15 cellular contexts compared by ENCODE assay signal in the genomic region with DNA sequence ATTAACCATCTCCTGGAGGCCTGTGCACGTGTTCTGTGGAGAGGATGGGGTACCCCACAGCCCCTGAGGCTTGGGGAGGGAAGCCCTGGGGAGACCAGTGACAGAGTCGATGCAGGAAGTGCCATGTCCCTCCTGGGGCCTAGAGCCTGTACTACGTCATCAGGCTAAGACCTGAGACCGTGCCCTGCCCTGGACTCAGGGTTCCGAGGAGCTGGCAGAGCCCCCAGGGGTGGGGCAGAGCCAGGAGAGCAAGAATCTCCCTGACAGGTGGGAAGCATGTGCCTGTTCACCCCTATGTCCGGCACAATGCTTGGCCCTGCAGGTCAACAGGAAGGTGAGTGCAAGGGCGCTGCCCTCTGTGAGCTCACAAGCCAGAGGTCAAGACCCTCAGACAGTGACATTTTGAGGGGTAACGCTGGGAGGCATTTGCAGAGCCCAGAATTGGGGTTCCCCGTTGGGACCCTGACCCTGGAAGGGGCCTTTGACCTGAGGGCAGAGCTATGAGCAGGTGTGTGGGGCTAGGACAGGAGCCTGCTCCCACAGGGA.
"Had no signal": no experiment of that assay in that cellular context is flagged by ENCODE, and none has a peak within 500 bp of the region (broad histone marks: within the 10 kb centered on the region; RNA-seq: fewer than 3 reads in every experiment).

No MANE protein-coding gene starts in this region.

- H3K4me1 ChIP-seq: Peyer's patch, SJSA1 had no signal

- FAIRE-seq: astrocyte, K562 had no signal

- H3K36me3 Mint-ChIP-seq: activated CD4-positive, alpha-beta memory T cell treated with anti-CD3 and anti-CD28 coated beads for 36 hours; activated naive CD4-positive, alpha-beta T cell treated with anti-CD3 and anti-CD28 coated beads, Interleukin-2, amount 50 U/mL, for 72 hours had no signal

- DNase-seq: activated B cell treated with CpG ODN at 0.5 μM for 24 hours; activated CD4-positive, alpha-beta T cell treated with anti-CD3 and anti-CD28 coated beads for 1 hour; activated T-cell treated with anti-CD3 and anti-CD28 coated beads, Interleukin-2, amount 50 U/mL, for 4 hours; Kasumi-1; NCI-H187; Right ventricle myocardium superior had no signal

- H3K36me3 ChIP-seq: Peyer's patch, SJSA1 had no signal

- H3K27me3 ChIP-seq: Peyer's patch, SJSA1 had no signal

- H3K4me3 Mint-ChIP-seq: activated B cell treated with CpG ODN at 0.5 μM for 24 hours; activated CD4-positive, alpha-beta memory T cell treated with anti-CD3 and anti-CD28 coated beads for 36 hours; activated CD4-positive, alpha-beta T cell treated with anti-CD3 and anti-CD28 coated beads, Interleukin-2, amount 10 ng/mL, durations not matched to agents 7 days and 5 days; activated T-cell treated with anti-CD3 and anti-CD28 coated beads, Interleukin-2, amount 50 U/mL, for 4 hours; T-helper 1 cell treated with Interleukin-12 subunit alpha and Interleukin-12 subunit beta and Interleukin-4 antibody, amounts not matched to agents 30 μg/mL and 1 μg/mL, for 36 hours had no signal

- H3K27me3 Mint-ChIP-seq: activated B cell treated with CpG ODN at 0.5 μM for 24 hours; activated CD4-positive, alpha-beta T cell treated with anti-CD3 and anti-CD28 coated beads, Interleukin-2, amount 10 ng/mL, durations not matched to agents 7 days and 5 days had no signal

- H3K9me3 ChIP-seq: Peyer's patch, SJSA1 had no signal

- H3K27ac ChIP-seq: Peyer's patch, RWPE1, SJSA1 had no signal

- H3K9me3 Mint-ChIP-seq: activated B cell treated with CpG ODN at 0.5 μM for 24 hours; activated CD4-positive, alpha-beta memory T cell treated with anti-CD3 and anti-CD28 coated beads for 36 hours; activated CD4-positive, alpha-beta T cell treated with anti-CD3 and anti-CD28 coated beads, Interleukin-2, amount 10 ng/mL, durations not matched to agents 7 days and 5 days; activated naive CD4-positive, alpha-beta T cell treated with anti-CD3 and anti-CD28 coated beads, Interleukin-2, amount 50 U/mL, for 72 hours; activated T-cell treated with anti-CD3 and anti-CD28 coated beads, Interleukin-2, amount 50 U/mL, for 4 hours; T-helper 1 cell treated with Interleukin-12 subunit alpha and Interleukin-12 subunit beta and Interleukin-4 antibody, amounts not matched to agents 30 μg/mL and 1 μg/mL, for 36 hours had no signal

- H3K4me1 Mint-ChIP-seq: activated B cell treated with CpG ODN at 0.5 μM for 24 hours; activated CD4-positive, alpha-beta T cell treated with anti-CD3 and anti-CD28 coated beads, Interleukin-2, amount 10 ng/mL, durations not matched to agents 7 days and 5 days had no signal

- H3K4me3 ChIP-seq: K562, Peyer's patch, SJSA1 had no signal

- H3K27ac Mint-ChIP-seq: activated B cell treated with CpG ODN at 0.5 μM for 24 hours; activated CD4-positive, alpha-beta memory T cell treated with anti-CD3 and anti-CD28 coated beads for 36 hours; activated CD4-positive, alpha-beta T cell treated with anti-CD3 and anti-CD28 coated beads, Interleukin-2, amount 10 ng/mL, durations not matched to agents 7 days and 5 days; activated naive CD4-positive, alpha-beta T cell treated with anti-CD3 and anti-CD28 coated beads, Interleukin-2, amount 50 U/mL, for 72 hours; T-helper 1 cell treated with Interleukin-12 subunit alpha and Interleukin-12 subunit beta and Interleukin-4 antibody, amounts not matched to agents 30 μg/mL and 1 μg/mL, for 36 hours had no signal
